In the genomic region with DNA sequence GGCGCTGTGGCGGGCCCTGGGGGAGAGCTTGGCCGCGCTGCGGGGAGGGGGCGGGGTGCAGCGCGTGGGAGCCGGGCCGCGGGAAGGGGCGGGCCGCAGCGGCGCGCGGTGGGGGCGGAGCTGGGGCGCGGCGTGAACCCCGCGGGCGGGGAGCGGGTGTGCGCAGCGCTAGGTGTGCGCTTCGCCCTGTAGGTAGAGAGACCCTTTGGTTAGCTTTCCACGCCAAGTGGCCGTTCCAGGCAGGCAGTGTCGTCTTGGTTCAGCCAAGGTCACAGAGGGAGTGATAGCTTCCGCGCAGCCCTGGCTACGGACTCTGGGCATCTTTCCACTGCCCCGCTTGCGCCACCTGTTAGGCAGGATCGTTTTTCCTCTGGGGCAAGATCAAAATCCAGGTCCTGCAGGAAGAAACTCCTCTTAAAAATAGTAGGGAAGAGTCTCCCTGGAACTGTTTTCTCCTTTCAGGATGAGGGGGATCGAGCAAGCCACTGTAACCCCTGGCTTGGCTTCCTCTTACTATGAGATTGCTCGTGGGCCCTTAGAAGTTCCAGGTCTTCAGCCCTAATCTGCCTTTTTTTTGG, we compare ENCODE assay signal across 8 cellular contexts. TPM values are rescaled to one million over a fixed set of nuclear protein-coding genes. Genes with fewer than 3 reads are reported as not detected.
DNase-seq lines count a peak whose midpoint lies in the region; ATAC-seq, FAIRE-seq and TF ChIP-seq lines count a peak whose summit lies in the region.

No MANE protein-coding gene starts in this region.

- no peak for TF ChIP-seq POLR2A in GM12892 (IDR thresholded peaks at IDR 0.05; ENCODE audit: low read depth, low read length)

- H3K36me3 ChIP-seq in ACC112 (ENCODE audit: insufficient read depth, low read length): peaks cover 29% of the 10 kb centered on the region
- peaks cover 49% of the 10 kb centered on the region for H3K36me3 ChIP-seq in iPS-20b (ENCODE audit: insufficient read depth, low read depth, low read length)

- H3K27ac ChIP-seq in ACC112 (ENCODE audit: low read depth, low read length) (peak overlapping the region; percentile 89), iPS-20b (ENCODE audit: low read length) (peak overlapping the region; percentile 95)

- H3K36me3 Mint-ChIP-seq in stimulated activated memory B cell treated with anti-CD40 and anti-IgM and Interleukin-4, amounts not matched to agents 10 μg/mL and 1 μg/mL and 100 μg/mL, for 72 hours: peaks cover 29% of the 10 kb centered on the region

- ATAC-seq in HG02678 (IDR thresholded peaks at IDR 0.05; ENCODE audit: unreplicated experiment) (peak; percentile 62), GM21360 (IDR thresholded peaks at IDR 0.05; ENCODE audit: unreplicated experiment) (no peak)
- ATAC-seq in stimulated activated memory B cell treated with anti-CD40 and anti-IgM and Interleukin-4, amounts not matched to agents 10 μg/mL and 1 μg/mL and 100 μg/mL, for 72 hours: peak; percentile 89

- H2AFZ ChIP-seq in ACC112 (ENCODE audit: low read length, unreplicated experiment): peak overlapping the region; percentile 90

- no peak for FAIRE-seq in GM12892 (lab: Jason Lieb, UNC)

- no peaks in the 10 kb centered on the region for H3K9me3 Mint-ChIP-seq in stimulated activated memory B cell treated with anti-CD40 and anti-IgM and Interleukin-4, amounts not matched to agents 10 μg/mL and 1 μg/mL and 100 μg/mL, for 72 hours

- no peaks in the 10 kb centered on the region for H3K9me3 ChIP-seq in iPS-20b (ENCODE audit: insufficient read depth, low read depth, low read length)

- H3K27me3 Mint-ChIP-seq in stimulated activated memory B cell treated with anti-CD40 and anti-IgM and Interleukin-4, amounts not matched to agents 10 μg/mL and 1 μg/mL and 100 μg/mL, for 72 hours: no peaks in the 10 kb centered on the region

- H3K4me3 Mint-ChIP-seq in stimulated activated memory B cell treated with anti-CD40 and anti-IgM and Interleukin-4, amounts not matched to agents 10 μg/mL and 1 μg/mL and 100 μg/mL, for 72 hours: peak overlapping the region; percentile 99

- DNase-seq in GM12892 (ENCODE audit: insufficient read length) (peak; percentile 74), NCI-H2227 (lab: John Stamatoyannopoulos, UW; ENCODE audit: unreplicated experiment) (peak; percentile 83), astrocyte of the hippocampus (ENCODE audit: low read depth, low spot score) (peak; percentile 75)

- H3K27me3 ChIP-seq in ACC112 (ENCODE audit: insufficient read depth, low read length) (no peaks in the 10 kb centered on the region), iPS-20b (ENCODE audit: insufficient read depth, low read length) (no peaks in the 10 kb centered on the region)

- peaks cover 44% of the 10 kb centered on the region for H3K4me1 Mint-ChIP-seq in stimulated activated memory B cell treated with anti-CD40 and anti-IgM and Interleukin-4, amounts not matched to agents 10 μg/mL and 1 μg/mL and 100 μg/mL, for 72 hours

- H3K79me2 ChIP-seq in ACC112 (ENCODE audit: control insufficient read depth, insufficient read depth, low read length, unreplicated experiment): peaks cover 38% of the 10 kb centered on the region

- peak overlapping the region; percentile 95 for H3K27ac Mint-ChIP-seq in stimulated activated memory B cell treated with anti-CD40 and anti-IgM and Interleukin-4, amounts not matched to agents 10 μg/mL and 1 μg/mL and 100 μg/mL, for 72 hours

- H3K4me1 ChIP-seq in ACC112 (ENCODE audit: control insufficient read depth, insufficient read depth, low read length, unreplicated experiment) (peaks cover 18% of the 10 kb centered on the region), iPS-20b (ENCODE audit: insufficient read depth, low read length) (peaks cover 4% of the 10 kb centered on the region; the same call in 1 of the 2 replicates)

- H3K4me3 ChIP-seq in ACC112 (ENCODE audit: low read depth, low read length) (peak overlapping the region; percentile 95), iPS-20b (ENCODE audit: low read length) (peak overlapping the region; percentile 99)

- peak overlapping the region; percentile 84; the same call in 1 of the 2 replicates for H3K9ac ChIP-seq in iPS-20b (ENCODE audit: low read depth, low read length)

RNA-seq across cellular contexts. Expression of a gene that starts 0.4 kb away (rescaled TPM):
- 190 TPM for polyA plus RNA-seq in GM12892 (2012; ENCODE audit: missing spikeins)

RNA-seq across cellular contexts. Expression of a gene that starts 0.8 kb away (rescaled TPM):
- 30.9 TPM for polyA plus RNA-seq in GM12892 (2012; ENCODE audit: missing spikeins)

RNA-seq across cellular contexts. Expression of a gene that starts 9.1 kb away (rescaled TPM):
- not detected for polyA plus RNA-seq in GM12892 (2012; ENCODE audit: missing spikeins)

RNA-seq across cellular contexts. Expression of a gene that starts 23.5 kb away (rescaled TPM):
- not detected for polyA plus RNA-seq in GM12892 (2012; ENCODE audit: missing spikeins)

RNA-seq across cellular contexts. Expression of a gene that starts 41.2 kb away (rescaled TPM):
- 30.9 TPM for polyA plus RNA-seq in GM12892 (2012; ENCODE audit: missing spikeins)
